ENCODE assay signal across 9 cellular contexts in genomic region chr21:45386728-45387371, GRCh38. TPM values are rescaled to one million over a fixed set of nuclear protein-coding genes. Genes with fewer than 3 reads are reported as not detected.
DNase-seq lines count a peak whose midpoint lies in the region; ATAC-seq, FAIRE-seq and TF ChIP-seq lines count a peak whose summit lies in the region.
"Had no signal": no experiment of that assay in that cellular context is flagged by ENCODE, and none has a peak within 500 bp of the region (broad histone marks: within the 10 kb centered on the region; RNA-seq: fewer than 3 reads in every experiment).

No MANE protein-coding gene starts in this region.

- H2BK120ac ChIP-seq in neuronal stem cell (ENCODE audit: low read depth, low read length), result no peak overlapping the region

- POLR2A ChIA-PET in Panc1 (lab: Charles Lee), result no interaction called here

- H2AFZ ChIP-seq in neuronal stem cell (ENCODE audit: low read length), result peak overlapping the region; percentile 51

- H2BK12ac ChIP-seq in neuronal stem cell (ENCODE audit: low read length), result peak overlapping the region; percentile 50

- H4K91ac ChIP-seq in neuronal stem cell (ENCODE audit: low read depth, low read length, poor library complexity), result no peak overlapping the region

- H3K23ac ChIP-seq in neuronal stem cell (ENCODE audit: low read depth, low read length, poor library complexity), result peak overlapping the region; percentile 60

- H3K36me3 ChIP-seq in Panc1 (ENCODE audit: control insufficient read depth, insufficient read depth, low read length) (no peaks in the 10 kb centered on the region), neuronal stem cell (replicated peaks in 1 of 2; ENCODE audit: control insufficient read depth in 2 of 2, insufficient read depth in 2 of 2, low read length in 2 of 2) (no peaks in the 10 kb centered on the region)

- H3K9ac ChIP-seq in neuronal stem cell (ENCODE audit: low read depth, low read length, poor library complexity), result no peak overlapping the region

- H3K79me1 ChIP-seq in neuronal stem cell (ENCODE audit: low read depth, low read length), result no peaks in the 10 kb centered on the region

- no peak overlapping the region for H3K4ac ChIP-seq in neuronal stem cell (ENCODE audit: low read length)

- H2AK5ac ChIP-seq in neuronal stem cell (ENCODE audit: low read depth, low read length), result peak overlapping the region; percentile 95

- WGBS in neuronal stem cell (ENCODE audit: extremely low coverage in 2 of 2, insufficient read length in 2 of 2, insufficient replicate concordance in 1 of 2), 2 donors, result no CpG with 5 or more reads among the region's 20 CpGs

- H4K8ac ChIP-seq in neuronal stem cell (ENCODE audit: low read depth, low read length), result no peak overlapping the region

- peak overlapping the region; percentile 64 for H3K14ac ChIP-seq in neuronal stem cell (ENCODE audit: low read length)

- no peak overlapping the region; the same call in 1 of the 2 replicates for H3K27ac ChIP-seq in Panc1 (ENCODE audit: low read length)
- no peak overlapping the region for H3K27ac ChIP-seq in neuronal stem cell (replicated peaks; ENCODE audit: low read length)

- no TSS peak for BruUV-seq in Panc1 (replicated peaks; lab: Mats Ljungman, UMichigan)

- H3K27me3 ChIP-seq in Panc1 (ENCODE audit: control insufficient read depth, insufficient read depth, low read length) (no peaks in the 10 kb centered on the region), neuronal stem cell (ENCODE audit: control insufficient read depth in 3 of 3, insufficient read depth in 3 of 3, low read depth in 1 of 3, low read length in 3 of 3) (peaks cover 0 to 81% (median 0%) of the 10 kb centered on the region in 3 experiments)

- H2BK5ac ChIP-seq in neuronal stem cell (ENCODE audit: low read length), result no peak overlapping the region

- H3K4me1 ChIP-seq in Panc1 (ENCODE audit: control insufficient read depth, insufficient read depth, low read length) (peaks cover 6% of the 10 kb centered on the region), neuronal stem cell (ENCODE audit: control insufficient read depth in 2 of 2, insufficient read depth in 1 of 2, low read depth in 1 of 2, low read length in 2 of 2) (peaks cover 0 to 12% of the 10 kb centered on the region in 2 donors)

- TF ChIP-seq CTCF in Panc1 (IDR thresholded peaks at IDR 0.05), result no peak; the same call in 1 of the 2 replicates

- CTCF ChIA-PET in Panc1 (lab: Charles Lee), result no interaction called here

- peak; percentile 68 for ATAC-seq in Panc1
- ATAC-seq in GM18861 (IDR thresholded peaks at IDR 0.05; ENCODE audit: unreplicated experiment), result no peak
- ATAC-seq: left colon had no signal

- no peak for FAIRE-seq in GM19239 (lab: Jason Lieb, UNC)

- H3K9me3 ChIP-seq in Panc1 (ENCODE audit: control insufficient read depth, insufficient read depth, low read depth, low read length) (no peaks in the 10 kb centered on the region), neuronal stem cell (replicated peaks in 1 of 2; ENCODE audit: control insufficient read depth in 2 of 2, insufficient read depth in 1 of 2, low read depth in 1 of 2, low read length in 2 of 2) (peaks cover 0 to 5% of the 10 kb centered on the region in 2 donors)

- H3K4me2 ChIP-seq in neuronal stem cell (ENCODE audit: insufficient read depth, low read length, poor library complexity, severe bottlenecking), result no peak overlapping the region

- peak overlapping the region; percentile 39 for H3K18ac ChIP-seq in neuronal stem cell (ENCODE audit: low read length)

- in situ Hi-C loops in Panc1 (cut with HindIII; ENCODE audit: low pct_unique_long_range_greater_than_20kb, low sequenced_read_pairs), result no loop called here

- H3K4me3 ChIP-seq in Panc1 (ENCODE audit: low read depth in 2 of 2, low read length in 2 of 2) (no peak overlapping the region), neuronal stem cell (ENCODE audit: low read length in 2 of 2) (peak overlapping the region in 1 of 2 donors; percentile 47)

- no peak overlapping the region for H2BK15ac ChIP-seq in neuronal stem cell (ENCODE audit: low read length)

- intact Hi-C loops in Panc1 (cut with micrococcal nuclease; ENCODE audit: unreplicated experiment), result no loop called here

- DNase-seq in AG20443 (ENCODE audit: low spot score), result peak; percentile 85
- no peak for DNase-seq in Panc1 (ENCODE audit: low read depth, low spot score)
- peak; percentile 93 for DNase-seq in fibroblast of gingiva (ENCODE audit: low read depth)
- DNase-seq in neuronal stem cell (ENCODE audit: low spot score), result no peak
- DNase-seq in putamen (ENCODE audit: low spot score), result no peak
- no peak for DNase-seq in GM19239 (ENCODE audit: insufficient read length, low spot score)
- no peak for DNase-seq in NCI-H2196 treated with DMSO at 0.1 percent for 48 hours (lab: John Stamatoyannopoulos, UW; ENCODE audit: unreplicated experiment)

RNA-seq across cellular contexts. Expression of gene COL18A1, which starts 18.1 kb away (rescaled TPM):
- 676 TPM for total RNA-seq in Panc1 (2021; ENCODE audit: unreplicated experiment)
- 1,186 TPM for polyA plus RNA-seq in Panc1 (2012; ENCODE audit: insufficient read length)
- polyA plus RNA-seq in neuronal stem cell (2013, experiment 1 of 2), result 42.5 TPM
- polyA plus RNA-seq in neuronal stem cell (2013, experiment 2 of 2), result 42.1 TPM

Comparison
In these comparisons a context has a peak if more than half of its experiments do, and no peak if none do; other contexts are left out.
1. DNase-seq: peak in AG20443 (single experiment) and fibroblast of gingiva (single experiment); none in Panc1 (single experiment), neuronal stem cell (single experiment), putamen (single experiment), GM19239 (single experiment) and NCI-H2196 treated with DMSO at 0.1 percent for 48 hours (single experiment).